ENCODE assay signal across 18 cellular contexts in the genomic region with DNA sequence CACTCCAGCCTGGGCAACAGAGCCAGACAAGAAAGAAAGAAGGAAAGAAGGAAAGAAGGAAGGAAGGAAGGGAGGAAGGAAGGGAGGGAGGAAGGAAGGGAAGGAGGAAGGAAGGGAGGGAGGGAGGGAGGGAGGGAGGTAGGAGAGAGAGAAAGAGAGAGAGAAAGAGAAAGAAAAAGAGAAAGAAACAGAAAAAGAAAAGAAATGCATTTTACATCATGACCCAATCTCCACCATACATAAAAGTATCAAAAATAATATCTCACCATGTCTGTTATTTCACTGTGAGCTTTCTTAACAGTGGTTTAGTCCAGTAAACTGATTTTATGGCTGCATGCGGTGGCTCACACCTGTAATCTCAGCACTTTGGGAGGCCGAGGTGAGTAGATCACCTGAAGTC.
DNase-seq lines count a peak whose midpoint lies in the region; ATAC-seq and TF ChIP-seq lines count a peak whose summit lies in the region.
"Had no signal": no experiment of that assay in that cellular context is flagged by ENCODE, and none has a peak within 500 bp of the region (broad histone marks: within the 10 kb centered on the region; RNA-seq: fewer than 3 reads in every experiment).

No MANE protein-coding gene starts in this region.

- H3K4me3 Mint-ChIP-seq in activated naive CD4-positive, alpha-beta T cell treated with anti-CD3 and anti-CD28 coated beads, Interleukin-2, amount 50 U/mL, for 24 hours: no peak overlapping the region
- H3K4me3 Mint-ChIP-seq in activated naive CD8-positive, alpha-beta T cell treated with anti-CD3 and anti-CD28 coated beads, Interleukin-2, amount 50 U/mL, for 24 hours: no peak overlapping the region
- H3K4me3 Mint-ChIP-seq in stimulated activated effector memory CD8-positive, alpha-beta T cell treated with anti-CD3 and anti-CD28 coated beads, Interleukin-12 subunit alpha, Interleukin-12 subunit beta, amount 100 ng/mL, for 72 hours: peak overlapping the region; percentile 41
- no peak overlapping the region for H3K4me3 Mint-ChIP-seq in endodermal cell

- H3K9me3 Mint-ChIP-seq in activated naive CD4-positive, alpha-beta T cell treated with anti-CD3 and anti-CD28 coated beads, Interleukin-2, amount 50 U/mL, for 24 hours: no peaks in the 10 kb centered on the region
- H3K9me3 Mint-ChIP-seq in activated naive CD8-positive, alpha-beta T cell treated with anti-CD3 and anti-CD28 coated beads, Interleukin-2, amount 50 U/mL, for 24 hours: no peaks in the 10 kb centered on the region
- H3K9me3 Mint-ChIP-seq in stimulated activated effector memory CD8-positive, alpha-beta T cell treated with anti-CD3 and anti-CD28 coated beads, Interleukin-12 subunit alpha, Interleukin-12 subunit beta, amount 100 ng/mL, for 72 hours: no peaks in the 10 kb centered on the region
- H3K9me3 Mint-ChIP-seq in endodermal cell: no peaks in the 10 kb centered on the region

- POLR2A ChIA-PET in HEK293 (lab: Yijun Ruan, JAX): no interaction called here

- H3K9ac ChIP-seq in endodermal cell (ENCODE audit: extremely low read depth, low read length, poor library complexity, severe bottlenecking): no peak overlapping the region

- H3K27ac ChIP-seq in HEK293 (ENCODE audit: extremely low read depth, low read depth, low read length): no peak overlapping the region
- no peak overlapping the region for H3K27ac ChIP-seq in endodermal cell (ENCODE audit: low read depth, low read length)
- H3K27ac ChIP-seq: esophagus muscularis mucosa, hepatocyte, left ventricle myocardium inferior, prostate gland had no signal

- 98 to 100% methylated on average over 1 to 2 of the region's 2 CpGs for WGBS in endodermal cell (ENCODE audit: insufficient coverage in 1 of 2, insufficient read length in 1 of 2), 2 experiments

- no peaks in the 10 kb centered on the region for H3K27me3 ChIP-seq in endodermal cell (ENCODE audit: control insufficient read depth, insufficient read depth, low read length, poor library complexity, severe bottlenecking)
- H3K27me3 ChIP-seq: esophagus muscularis mucosa, hepatocyte had no signal

- H3K36me3 ChIP-seq in HEK293 (ENCODE audit: control insufficient read depth in 2 of 2, insufficient read depth in 1 of 2, low read length in 2 of 2) (peaks cover 0 to 9% of the 10 kb centered on the region in 2 experiments; a peak in 1 of 3 replicates), endodermal cell (ENCODE audit: control insufficient read depth, insufficient read depth, low read length) (peaks cover 5% of the 10 kb centered on the region), mucosa of descending colon (ENCODE audit: low read depth) (no peaks in the 10 kb centered on the region)
- H3K36me3 ChIP-seq: prostate gland had no signal

- DNase-seq in activated naive CD4-positive, alpha-beta T cell (lab: John Stamatoyannopoulos, UW): no peak
- no peak for DNase-seq in activated naive CD8-positive, alpha-beta T cell treated with anti-CD3 and anti-CD28 coated beads, Interleukin-2, amount 50 U/mL, for 24 hours
- DNase-seq in stimulated activated effector memory CD8-positive, alpha-beta T cell treated with anti-CD3 and anti-CD28 coated beads, Interleukin-12 subunit alpha, Interleukin-12 subunit beta, amount 100 ng/mL, for 72 hours (ENCODE audit: low spot score in 2 of 2): no peak
- DNase-seq in NCI-H1092 treated with DMSO at 0.1 percent for 48 hours (lab: John Stamatoyannopoulos, UW) (no peak), endodermal cell (no peak), mucosa of descending colon (no peak)
- DNase-seq: DMS79; effector CD4-positive, alpha-beta T cell; KBM-7; left ventricle myocardium inferior; NCI-H146; NCI-H2171 treated with DMSO at 0.1 percent for 48 hours; NCI-H526 treated with DMSO at 0.1 percent for 48 hours had no signal

- H3K4me1 Mint-ChIP-seq in activated naive CD4-positive, alpha-beta T cell treated with anti-CD3 and anti-CD28 coated beads, Interleukin-2, amount 50 U/mL, for 24 hours: peaks cover 91% of the 10 kb centered on the region
- H3K4me1 Mint-ChIP-seq in activated naive CD8-positive, alpha-beta T cell treated with anti-CD3 and anti-CD28 coated beads, Interleukin-2, amount 50 U/mL, for 24 hours: peaks cover 81% of the 10 kb centered on the region
- peaks cover 70% of the 10 kb centered on the region for H3K4me1 Mint-ChIP-seq in stimulated activated effector memory CD8-positive, alpha-beta T cell treated with anti-CD3 and anti-CD28 coated beads, Interleukin-12 subunit alpha, Interleukin-12 subunit beta, amount 100 ng/mL, for 72 hours
- peaks cover 24% of the 10 kb centered on the region for H3K4me1 Mint-ChIP-seq in endodermal cell

- H3K36me3 Mint-ChIP-seq in activated naive CD4-positive, alpha-beta T cell treated with anti-CD3 and anti-CD28 coated beads, Interleukin-2, amount 50 U/mL, for 24 hours: peaks cover 8% of the 10 kb centered on the region
- H3K36me3 Mint-ChIP-seq in activated naive CD8-positive, alpha-beta T cell treated with anti-CD3 and anti-CD28 coated beads, Interleukin-2, amount 50 U/mL, for 24 hours (ENCODE audit: low read depth): peaks cover 12% of the 10 kb centered on the region
- H3K36me3 Mint-ChIP-seq in stimulated activated effector memory CD8-positive, alpha-beta T cell treated with anti-CD3 and anti-CD28 coated beads, Interleukin-12 subunit alpha, Interleukin-12 subunit beta, amount 100 ng/mL, for 72 hours: peaks cover 72% of the 10 kb centered on the region
- peaks cover 6% of the 10 kb centered on the region for H3K36me3 Mint-ChIP-seq in endodermal cell (ENCODE audit: low read depth)

- TF ChIP-seq CTCF in HEK293 (tag by site-specific recombination; IDR thresholded peaks at IDR 0.05) (no peak), endodermal cell (conservative IDR thresholded peaks at IDR 0.05) (no peak), mucosa of descending colon (IDR thresholded peaks at IDR 0.05) (no peak)

- H3K27ac Mint-ChIP-seq in activated naive CD4-positive, alpha-beta T cell treated with anti-CD3 and anti-CD28 coated beads, Interleukin-2, amount 50 U/mL, for 24 hours: peak overlapping the region; percentile 86
- H3K27ac Mint-ChIP-seq in activated naive CD8-positive, alpha-beta T cell treated with anti-CD3 and anti-CD28 coated beads, Interleukin-2, amount 50 U/mL, for 24 hours: peak overlapping the region; percentile 52
- H3K27ac Mint-ChIP-seq in stimulated activated effector memory CD8-positive, alpha-beta T cell treated with anti-CD3 and anti-CD28 coated beads, Interleukin-12 subunit alpha, Interleukin-12 subunit beta, amount 100 ng/mL, for 72 hours: peak overlapping the region; percentile 69
- no peak overlapping the region for H3K27ac Mint-ChIP-seq in endodermal cell

- CTCF ChIA-PET in HEK293 (lab: Yijun Ruan, JAX): interaction anchor here (0.6 to 8.2 kb wide), 4 partner anchors 95 to 1331 kb away, joined by 3 to 157 read pairs (median 7); no protein-coding TSS in a partner anchor

- intact Hi-C loops in mucosa of descending colon (cut with DNase I, micrococcal nuclease): no loop called here

- ATAC-seq in activated naive CD8-positive, alpha-beta T cell treated with anti-CD3 and anti-CD28 coated beads, Interleukin-2, amount 50 U/mL, for 24 hours: no peak
- no peak for ATAC-seq in stimulated activated effector memory CD8-positive, alpha-beta T cell treated with anti-CD3 and anti-CD28 coated beads, Interleukin-12 subunit alpha, Interleukin-12 subunit beta, amount 100 ng/mL, for 72 hours
- no peak for ATAC-seq in mucosa of descending colon

- no peaks in the 10 kb centered on the region for H3K9me3 ChIP-seq in HEK293 (ENCODE audit: control insufficient read depth, insufficient read depth, low read depth, low read length)
- H3K9me3 ChIP-seq in endodermal cell (ENCODE audit: control insufficient read depth, low read length): no peaks in the 10 kb centered on the region
- no peaks in the 10 kb centered on the region for H3K9me3 ChIP-seq in mucosa of descending colon
- H3K9me3 ChIP-seq: esophagus muscularis mucosa, left ventricle myocardium inferior, prostate gland had no signal

- H3K27me3 Mint-ChIP-seq in activated naive CD4-positive, alpha-beta T cell treated with anti-CD3 and anti-CD28 coated beads, Interleukin-2, amount 50 U/mL, for 24 hours: no peaks in the 10 kb centered on the region
- no peaks in the 10 kb centered on the region for H3K27me3 Mint-ChIP-seq in activated naive CD8-positive, alpha-beta T cell treated with anti-CD3 and anti-CD28 coated beads, Interleukin-2, amount 50 U/mL, for 24 hours
- H3K27me3 Mint-ChIP-seq in endodermal cell (ENCODE audit: insufficient read depth): no peaks in the 10 kb centered on the region

- peaks cover 21% of the 10 kb centered on the region for H3K4me1 ChIP-seq in HEK293 (ENCODE audit: control insufficient read depth, insufficient read depth, low read length)
- peaks cover 5% of the 10 kb centered on the region for H3K4me1 ChIP-seq in endodermal cell (ENCODE audit: control insufficient read depth, insufficient read depth, low read length)
- H3K4me1 ChIP-seq in mucosa of descending colon (ENCODE audit: low read depth): peaks cover 25% of the 10 kb centered on the region

- H3K4me3 ChIP-seq in HEK293 (ENCODE audit: low read depth, low read length) (no peak overlapping the region), endodermal cell (ENCODE audit: low read length) (no peak overlapping the region), mucosa of descending colon (no peak overlapping the region)
- H3K4me3 ChIP-seq: esophagus muscularis mucosa, hepatocyte, left ventricle myocardium inferior, prostate gland had no signal

TF ChIP-seq in HEK293, 187 proteins besides CTCF, POLR2A, EP300 and RAD21 (continues in another document):
- TF ChIP-seq ZBTB1 (tag by site-specific recombination; IDR thresholded peaks at IDR 0.05) (no peak), OVOL3 (tag by site-specific recombination; IDR thresholded peaks at IDR 0.05) (no peak), ZNF677 (tag by site-specific recombination; IDR thresholded peaks at IDR 0.05) (no peak), YY1 (tag by site-specific recombination; IDR thresholded peaks at IDR 0.05) (no peak), ZNF621 (tag by site-specific recombination; IDR thresholded peaks at IDR 0.05) (no peak), ZNF366 (tag by site-specific recombination; conservative IDR thresholded peaks at IDR 0.05) (peak; percentile 72)
- TF ChIP-seq, protein P1, sequence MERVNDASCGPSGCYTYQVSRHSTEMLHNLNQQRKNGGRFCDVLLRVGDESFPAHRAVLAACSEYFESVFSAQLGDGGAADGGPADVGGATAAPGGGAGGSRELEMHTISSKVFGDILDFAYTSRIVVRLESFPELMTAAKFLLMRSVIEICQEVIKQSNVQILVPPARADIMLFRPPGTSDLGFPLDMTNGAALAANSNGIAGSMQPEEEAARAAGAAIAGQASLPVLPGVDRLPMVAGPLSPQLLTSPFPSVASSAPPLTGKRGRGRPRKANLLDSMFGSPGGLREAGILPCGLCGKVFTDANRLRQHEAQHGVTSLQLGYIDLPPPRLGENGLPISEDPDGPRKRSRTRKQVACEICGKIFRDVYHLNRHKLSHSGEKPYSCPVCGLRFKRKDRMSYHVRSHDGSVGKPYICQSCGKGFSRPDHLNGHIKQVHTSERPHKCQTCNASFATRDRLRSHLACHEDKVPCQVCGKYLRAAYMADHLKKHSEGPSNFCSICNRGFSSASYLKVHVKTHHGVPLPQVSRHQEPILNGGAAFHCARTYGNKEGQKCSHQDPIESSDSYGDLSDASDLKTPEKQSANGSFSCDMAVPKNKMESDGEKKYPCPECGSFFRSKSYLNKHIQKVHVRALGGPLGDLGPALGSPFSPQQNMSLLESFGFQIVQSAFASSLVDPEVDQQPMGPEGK (tag by site-specific recombination; IDR thresholded peaks at IDR 0.05): no peak
